ENCODE assay signal across 8 cellular contexts in genomic region chr5:142109356-142110045, GRCh38. TPM values are rescaled to one million over a fixed set of nuclear protein-coding genes. Genes with fewer than 3 reads are reported as not detected.
DNase-seq lines count a peak whose midpoint lies in the region; ATAC-seq, FAIRE-seq and TF ChIP-seq lines count a peak whose summit lies in the region.

No MANE protein-coding gene starts in this region.

- H3K27ac ChIP-seq in ACC112 (ENCODE audit: low read depth, low read length) (peak overlapping the region; percentile 73), OCI-LY7 (ENCODE audit: low read depth, low read length, poor library complexity, severe bottlenecking) (peak overlapping the region; percentile 66), stomach smooth muscle (ENCODE audit: low read length) (peak overlapping the region; percentile 96)

- peak overlapping the region; percentile 88 for H3K4me3 ChIP-seq in ACC112 (ENCODE audit: low read depth, low read length)
- peak overlapping the region; percentile 86 for H3K4me3 ChIP-seq in OCI-LY7 (ENCODE audit: low read depth, low read length, poor library complexity, severe bottlenecking)
- H3K4me3 ChIP-seq in stomach smooth muscle (ENCODE audit: low read length in 2 of 2): peak overlapping the region; percentile 62 to 86

- DNase-seq in GM12891 (ENCODE audit: insufficient read length, low spot score) (peak; percentile 11), OCI-LY7 (ENCODE audit: low spot score) (peak; percentile 45), left kidney (ENCODE audit: low read depth, low spot score) (peak; percentile 58), mesenteric fat pad (ENCODE audit: low spot score) (no peak)
- DNase-seq in central memory CD4-positive, alpha-beta T cell: peak; percentile 72

- no peak for FAIRE-seq in GM12891 (lab: Jason Lieb, UNC)

- H2AFZ ChIP-seq in ACC112 (ENCODE audit: low read length, unreplicated experiment): no peak overlapping the region
- H2AFZ ChIP-seq in OCI-LY7 (ENCODE audit: low read length): peak overlapping the region; percentile 97

- BruUV-seq in OCI-LY7 (replicated peaks; lab: Mats Ljungman, UMichigan): no TSS peak

- TF ChIP-seq CTCF in OCI-LY7 (conservative IDR thresholded peaks at IDR 0.05; ENCODE audit: low read length): 0 out of 2 replicates have a peak, but pooled peaks have one; percentile 20

- ATAC-seq in GM18907 (IDR thresholded peaks at IDR 0.05; ENCODE audit: unreplicated experiment): no peak

- peaks cover 12% of the 10 kb centered on the region for H3K4me1 ChIP-seq in ACC112 (ENCODE audit: control insufficient read depth, insufficient read depth, low read length, unreplicated experiment)
- peaks cover 15% of the 10 kb centered on the region for H3K4me1 ChIP-seq in OCI-LY7 (ENCODE audit: insufficient read depth, low read length, poor library complexity, severe bottlenecking)
- H3K4me1 ChIP-seq in stomach smooth muscle (ENCODE audit: control insufficient read depth, insufficient read depth, low read length): peaks cover 5% of the 10 kb centered on the region

- peak overlapping the region; percentile 76 for H3K4me2 ChIP-seq in OCI-LY7 (ENCODE audit: low read length)

- CTCF ChIA-PET in OCI-LY7 (lab: Charles Lee; ENCODE audit: unreplicated experiment): interaction anchor here (0.6 kb wide), 1 partner anchor 107 kb away, joined by 3 read pairs; no protein-coding TSS in a partner anchor

- H3K9me2 ChIP-seq in OCI-LY7 (ENCODE audit: insufficient read depth, low read length): no peaks in the 10 kb centered on the region

- H3K36me3 ChIP-seq in ACC112 (ENCODE audit: insufficient read depth, low read length) (no peaks in the 10 kb centered on the region; the same call in 1 of the 2 replicates), OCI-LY7 (ENCODE audit: insufficient read depth, low read length) (peaks cover 11% of the 10 kb centered on the region), stomach smooth muscle (ENCODE audit: control insufficient read depth in 2 of 2, insufficient read depth in 2 of 2, low read length in 2 of 2) (no peaks in the 10 kb centered on the region)

- POLR2A ChIA-PET in OCI-LY7 (lab: Charles Lee): interaction anchor here (0.5 to 1.7 kb wide), 7 partner anchors 9 to 789 kb away, joined by 3 to 7 read pairs (median 4); partner anchors contain the start of gene TAF7

- no peaks in the 10 kb centered on the region for H3K27me3 ChIP-seq in ACC112 (ENCODE audit: insufficient read depth, low read length)
- H3K27me3 ChIP-seq in stomach smooth muscle (ENCODE audit: control insufficient read depth in 1 of 2, insufficient read depth in 2 of 2, low read length in 2 of 2): no peaks in the 10 kb centered on the region

- H4K20me1 ChIP-seq in OCI-LY7 (ENCODE audit: insufficient read depth, low read length): no peaks in the 10 kb centered on the region

- H3K9ac ChIP-seq in stomach smooth muscle (ENCODE audit: low read length in 2 of 2): peak overlapping the region; percentile 93 to 94

- no peaks in the 10 kb centered on the region for H3K9me3 ChIP-seq in OCI-LY7 (ENCODE audit: low read length)
- H3K9me3 ChIP-seq in stomach smooth muscle (ENCODE audit: control insufficient read depth in 2 of 2, low read length in 2 of 2): no peaks in the 10 kb centered on the region

- intact Hi-C loops in OCI-LY7 (cut with micrococcal nuclease; ENCODE audit: unreplicated experiment): loop anchor here (2.0 to 10.0 kb wide), 2 partner anchors 35 to 785 kb away; partner anchors contain the start of gene TAF7

- TF ChIP-seq POLR2A in GM12891 (IDR thresholded peaks at IDR 0.05; ENCODE audit: low read depth, low read length): no peak

- H3K79me2 ChIP-seq in ACC112 (ENCODE audit: control insufficient read depth, insufficient read depth, low read length, unreplicated experiment): peaks cover 54% of the 10 kb centered on the region
- peaks cover 40% of the 10 kb centered on the region for H3K79me2 ChIP-seq in OCI-LY7 (ENCODE audit: insufficient read depth, low read depth, low read length)

TF ChIP-seq in GM12891, 5 proteins besides CTCF, POLR2A, EP300 and RAD21:
- TF ChIP-seq SPI1 (IDR thresholded peaks at IDR 0.05; ENCODE audit: low read depth, low read length): no peak
- TF ChIP-seq POU2F2 (IDR thresholded peaks at IDR 0.05; ENCODE audit: low read depth, low read length): no peak
- TF ChIP-seq PAX5 (IDR thresholded peaks at IDR 0.05; ENCODE audit: insufficient read depth, low read length, severe bottlenecking): no peak
- TF ChIP-seq POLR2AphosphoS5 (IDR thresholded peaks at IDR 0.05; ENCODE audit: low read depth, low read length): no peak
TF ChIP-seq in GM12891: peak in this region for 0.

RNA-seq across cellular contexts. Expression of gene NDFIP1, which starts 0.9 kb away (rescaled TPM):
- 0.99 TPM for polyA plus RNA-seq in GM12891 (2012; ENCODE audit: low read depth, missing spikeins)
- 15.4 and 18.7 TPM in 2 replicates for total RNA-seq in OCI-LY7 (2014; rRNA removed; shearing (Covaris generic))
- 33.1 and 37.4 TPM in 2 replicates for total RNA-seq in OCI-LY7 (2022)
- 56.5 TPM for total RNA-seq in mesenteric fat pad
